Comparison of ENCODE assay signal across 1 cellular context in genomic region chr12:124395284-124395752, GRCh38.
TF ChIP-seq lines count a peak whose summit lies in the region.

No MANE protein-coding gene starts in this region.

TF ChIP-seq in GM12878, 131 proteins besides CTCF, POLR2A, EP300 and RAD21 (continued from another document):
- TF ChIP-seq SKIL (IDR thresholded peaks at IDR 0.05; ENCODE audit: low read depth, poor library complexity, severe bottlenecking) (no peak), TAF1 (IDR thresholded peaks at IDR 0.05; ENCODE audit: borderline replicate concordance, low read depth, low read length) (no peak), SMARCA5 (IDR thresholded peaks at IDR 0.05) (no peak), REST (IDR thresholded peaks at IDR 0.05; ENCODE audit: low read depth, low read length) (no peak)
